8 cellular contexts compared by ENCODE assay signal in the genomic region with DNA sequence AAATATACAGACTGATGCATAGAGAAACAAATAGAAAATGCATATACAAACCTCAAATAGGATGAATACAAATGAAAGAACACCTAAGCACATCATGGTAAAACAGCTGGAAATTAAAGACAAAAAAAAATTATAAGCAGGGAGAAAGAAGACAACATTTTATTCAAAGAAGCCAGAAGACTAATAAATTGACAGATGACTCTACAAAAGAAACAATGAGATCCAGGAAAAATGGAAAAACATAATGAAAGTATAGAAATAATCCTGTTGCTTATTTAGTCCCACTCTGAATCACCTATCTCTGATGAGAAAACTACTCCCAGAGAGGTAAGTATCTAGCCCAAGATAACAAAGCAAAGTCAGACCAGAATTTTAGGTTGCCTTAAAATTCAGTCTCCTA.
"Had no signal": no experiment of that assay in that cellular context is flagged by ENCODE, and none has a peak within 500 bp of the region (broad histone marks: within the 10 kb centered on the region; RNA-seq: fewer than 3 reads in every experiment).

No MANE protein-coding gene starts in this region.

- H3K4me3 Mint-ChIP-seq: IgD-negative memory B cell had no signal

- H3K4me3 ChIP-seq: GM23248, HAP-1 had no signal

- H3K27ac ChIP-seq: GM23248 had no signal

- H3K9ac ChIP-seq: GM23248 had no signal

- FAIRE-seq: HTR-8/SVneo had no signal

- DNase-seq: GM23248, GOT3, H7, KBM-7 had no signal

- H3K36me3 Mint-ChIP-seq: IgD-negative memory B cell had no signal

- ATAC-seq: HCT116 had no signal

- H3K36me3 ChIP-seq: HAP-1 had no signal

- H3K4me1 Mint-ChIP-seq: IgD-negative memory B cell had no signal

- H2AFZ ChIP-seq: GM23248 had no signal

- H3K4me1 ChIP-seq: HAP-1 had no signal
